Comparison of ENCODE assay signal across 1 cellular context in the genomic region with DNA sequence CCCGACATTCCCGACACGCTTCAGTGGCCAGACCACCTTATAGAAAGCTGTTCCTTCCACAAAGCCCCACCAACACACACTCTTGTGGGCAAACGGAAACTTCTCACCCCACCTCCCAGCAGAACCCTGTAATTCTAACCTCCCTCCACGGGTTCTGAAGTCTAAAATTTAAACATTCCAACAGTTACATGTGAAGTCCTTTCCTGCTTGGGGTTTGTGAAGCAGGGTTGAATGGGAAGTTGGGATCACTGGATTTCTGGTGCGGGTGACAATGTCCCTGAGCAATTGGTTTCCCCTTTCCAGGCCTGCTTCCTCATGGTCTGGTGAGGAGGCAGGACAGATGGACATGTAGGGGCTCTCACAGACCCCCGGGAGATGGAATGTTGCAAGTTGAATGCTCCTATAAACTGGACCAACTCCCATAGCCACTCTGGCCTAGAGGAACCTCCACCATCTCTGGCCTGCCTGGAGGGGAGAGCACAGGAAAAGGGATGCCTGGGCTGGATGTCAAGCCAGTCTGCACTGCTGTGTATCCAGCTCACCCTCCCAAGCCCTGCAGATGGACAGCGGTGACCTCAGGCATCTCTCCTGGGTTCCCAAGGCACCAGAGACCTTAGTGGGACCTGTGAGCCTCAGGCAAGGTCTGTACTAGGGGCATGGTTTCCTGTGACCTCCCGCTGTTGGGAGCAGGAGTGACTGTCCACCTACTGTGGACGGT.
TF ChIP-seq lines count a peak whose summit lies in the region.

No MANE protein-coding gene starts in this region.

TF ChIP-seq in H1, 55 proteins besides CTCF, POLR2A, EP300 and RAD21:
- no peak for TF ChIP-seq NRF1 (IDR thresholded peaks at IDR 0.05; ENCODE audit: low read depth, low read length)
- TF ChIP-seq, protein P1, sequence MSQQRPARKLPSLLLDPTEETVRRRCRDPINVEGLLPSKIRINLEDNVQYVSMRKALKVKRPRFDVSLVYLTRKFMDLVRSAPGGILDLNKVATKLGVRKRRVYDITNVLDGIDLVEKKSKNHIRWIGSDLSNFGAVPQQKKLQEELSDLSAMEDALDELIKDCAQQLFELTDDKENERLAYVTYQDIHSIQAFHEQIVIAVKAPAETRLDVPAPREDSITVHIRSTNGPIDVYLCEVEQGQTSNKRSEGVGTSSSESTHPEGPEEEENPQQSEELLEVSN (IDR thresholded peaks at IDR 0.05) = no peak
- TF ChIP-seq SP2 (IDR thresholded peaks at IDR 0.05; ENCODE audit: low read length) = no peak
- TF ChIP-seq POLR2AphosphoS5 (IDR thresholded peaks at IDR 0.05; ENCODE audit: low read depth, low read length) = peak; percentile 70; the same call in 1 of the 2 replicates
TF ChIP-seq in H1: peak in this region for 1.
